ENCODE assay signal across 24 cellular contexts in the genomic region with DNA sequence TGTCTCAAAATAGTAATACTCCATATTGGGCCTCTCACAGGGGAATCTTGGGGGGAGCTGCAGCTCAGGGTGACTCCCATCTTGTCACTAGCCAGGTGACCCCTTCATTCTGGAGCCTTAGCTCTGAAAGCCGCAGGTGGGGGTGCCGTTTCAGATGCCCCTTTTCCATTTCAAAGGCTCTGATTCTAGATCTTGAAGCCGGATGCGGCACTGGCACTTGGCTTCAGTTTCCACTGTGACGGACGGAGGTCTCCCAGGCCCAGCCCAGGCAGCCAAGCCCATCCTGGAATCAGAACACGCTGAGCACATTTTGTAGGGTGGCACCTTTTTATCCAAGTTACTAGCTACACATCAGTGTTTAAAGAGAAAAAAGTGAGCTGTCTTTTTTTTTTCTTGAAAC. TPM values are rescaled to one million over a fixed set of nuclear protein-coding genes. Genes with fewer than 3 reads are reported as not detected.
A peak's percentile ranks its signal among the peaks of the same experiment; 100 is the strongest.
DNase-seq lines count a peak whose midpoint lies in the region; ATAC-seq, FAIRE-seq and TF ChIP-seq lines count a peak whose summit lies in the region.
"Had no signal": no experiment of that assay in that cellular context is flagged by ENCODE, and none has a peak within 500 bp of the region (broad histone marks: within the 10 kb centered on the region; RNA-seq: fewer than 3 reads in every experiment).

No MANE protein-coding gene starts in this region.

- peak overlapping the region in 2 of 11 experiments; percentile 10 to 37; a peak in 1 of 22 replicates for H3K27ac ChIP-seq in BLaER1 treated with 17β-estradiol and CSF1 and Interleukin-3, amounts not matched to agents 10 nM and 100 nM
- H3K27ac ChIP-seq in OCI-LY1 (ENCODE audit: low read depth, low read length, poor library complexity, severe bottlenecking): peak overlapping the region; percentile 96
- H3K27ac ChIP-seq in VCaP: peak overlapping the region; percentile 98

- 0 out of 22 replicates have a peak overlapping the region, but pooled peaks of 2 of the 11 experiments have one; percentile 14 to 30 for H3K9ac ChIP-seq in BLaER1 treated with 17β-estradiol and CSF1 and Interleukin-3, amounts not matched to agents 10 nM and 100 nM
- no peak overlapping the region; the same call in 1 of the 2 replicates for H3K9ac ChIP-seq in OCI-LY1 (ENCODE audit: low read length)

- TF ChIP-seq CTCF in OCI-LY1 (IDR thresholded peaks at IDR 0.05; ENCODE audit: low read length) (no peak), VCaP (conservative IDR thresholded peaks at IDR 0.05) (no peak)

- peaks cover 41% of the 10 kb centered on the region for H3K79me2 ChIP-seq in OCI-LY1 (ENCODE audit: insufficient read depth, low read length)

- H3K4me1 ChIP-seq in BLaER1 treated with 17β-estradiol and CSF1 and Interleukin-3, amounts not matched to agents 10 nM and 100 nM: peaks cover 45 to 100% (median 98%) of the 10 kb centered on the region in 10 experiments
- peaks cover 98% of the 10 kb centered on the region for H3K4me1 ChIP-seq in OCI-LY1 (ENCODE audit: insufficient read depth, low read length, severe bottlenecking)
- H3K4me1 ChIP-seq: Caco-2 had no signal

- no peak overlapping the region for H3K4me3 ChIP-seq in BLaER1 treated with 17β-estradiol and CSF1 and Interleukin-3, amounts not matched to agents 10 nM and 100 nM
- H3K4me3 ChIP-seq in OCI-LY1 (ENCODE audit: low read depth, low read length, poor library complexity, severe bottlenecking): no peak overlapping the region

- peak; percentile 58 for FAIRE-seq in GM12891 (lab: Jason Lieb, UNC)
- FAIRE-seq: A204.1, D721Med, G401.6, GM12892, GM18507, GM19239 had no signal

- no peaks in the 10 kb centered on the region for H3K9me2 ChIP-seq in OCI-LY1 (ENCODE audit: low read depth, low read length)

- H2AFZ ChIP-seq in OCI-LY1 (ENCODE audit: low read length): no peak overlapping the region

- H3F3A ChIP-seq in OCI-LY1 (ENCODE audit: insufficient read depth, low read length): 0 out of 2 replicates have a peak, but pooled peaks cover 3% of the 10 kb centered on the region

- ATAC-seq in GM19397 (IDR thresholded peaks at IDR 0.05; ENCODE audit: unreplicated experiment) (no peak), GM19023 (IDR thresholded peaks at IDR 0.05; ENCODE audit: unreplicated experiment) (no peak)
- ATAC-seq: CD8-positive, alpha-beta T cell had no signal

- no peaks in the 10 kb centered on the region for H3K9me3 ChIP-seq in BLaER1 treated with 17β-estradiol and CSF1 and Interleukin-3, amounts not matched to agents 10 nM and 100 nM (replicated peaks in 1 of 11)
- no peaks in the 10 kb centered on the region for H3K9me3 ChIP-seq in OCI-LY1 (ENCODE audit: low read length)
- H3K9me3 ChIP-seq: BE2C, Caco-2 had no signal

- H3K27me3 ChIP-seq in BLaER1 treated with 17β-estradiol and CSF1 and Interleukin-3, amounts not matched to agents 10 nM and 100 nM: peaks cover 3 to 41% (median 4%) of the 10 kb centered on the region in 11 experiments
- no peaks in the 10 kb centered on the region for H3K27me3 ChIP-seq in OCI-LY1 (ENCODE audit: insufficient read depth, low read length)

- H4K20me1 ChIP-seq in BLaER1 treated with 17β-estradiol and CSF1 and Interleukin-3, amounts not matched to agents 10 nM and 100 nM: peaks cover 0 to 51% (median 3%) of the 10 kb centered on the region in 11 experiments; a peak in 10 of 22 replicates
- H4K20me1 ChIP-seq in OCI-LY1 (ENCODE audit: insufficient read depth, low read length): no peaks in the 10 kb centered on the region

- H3K36me3 ChIP-seq in BLaER1 treated with 17β-estradiol and CSF1 and Interleukin-3, amounts not matched to agents 10 nM and 100 nM: no peaks in the 10 kb centered on the region
- H3K36me3 ChIP-seq in OCI-LY1 (ENCODE audit: insufficient read depth, low read length): peaks cover 15% of the 10 kb centered on the region; the same call in 1 of the 2 replicates
- H3K36me3 ChIP-seq: BE2C had no signal

- peak overlapping the region in 10 of 11 experiments; percentile 54 to 100 (median 99); a peak in 19 of 22 replicates for H3K4me2 ChIP-seq in BLaER1 treated with 17β-estradiol and CSF1 and Interleukin-3, amounts not matched to agents 10 nM and 100 nM
- H3K4me2 ChIP-seq in OCI-LY1 (ENCODE audit: low read length): peak overlapping the region; percentile 54; the same call in 1 of the 2 replicates

- DNase-seq in GM12891 (ENCODE audit: insufficient read length, low spot score): no peak
- no peak for DNase-seq in NCI-H526 treated with DMSO at 0.1 percent for 48 hours (lab: John Stamatoyannopoulos, UW)
- DNase-seq in mesenteric fat pad (ENCODE audit: low spot score): no peak
- DNase-seq: 8988T; ACHN; BE2C; C1 segment of cervical spinal cord; Caco-2; Calu3; CD4-positive, alpha-beta T cell; CD8-positive, alpha-beta T cell; DMS79 treated with DMSO at 0.1 percent for 48 hours had no signal

- no peak for TF ChIP-seq POLR2A in GM12891 (IDR thresholded peaks at IDR 0.05; ENCODE audit: low read depth, low read length)

TF ChIP-seq in GM12891, 5 proteins besides CTCF, POLR2A, EP300 and RAD21:
- TF ChIP-seq POU2F2 (IDR thresholded peaks at IDR 0.05; ENCODE audit: low read depth, low read length) (no peak), PAX5 (IDR thresholded peaks at IDR 0.05; ENCODE audit: insufficient read depth, low read length, severe bottlenecking) (no peak), SPI1 (IDR thresholded peaks at IDR 0.05; ENCODE audit: low read depth, low read length) (no peak), POLR2AphosphoS5 (IDR thresholded peaks at IDR 0.05; ENCODE audit: low read depth, low read length) (no peak), TAF1 (IDR thresholded peaks at IDR 0.05; ENCODE audit: low read depth, low read length) (no peak)
TF ChIP-seq in GM12891: peak in this region for 0.

RNA-seq across cellular contexts. Expression of gene BIK, which starts 6.4 kb away (rescaled TPM):
- 8.7 TPM for polyA plus RNA-seq in GM12891 (2012; ENCODE audit: low read depth, missing spikeins)
- total RNA-seq in mesenteric fat pad: not detected
- polyA plus RNA-seq: AG04450 had no signal

RNA-seq across cellular contexts. Expression of gene MCAT, which starts 26.3 kb away (rescaled TPM):
- 12.8 TPM for polyA plus RNA-seq in GM12891 (2012; ENCODE audit: low read depth, missing spikeins)
- 11.5 TPM for total RNA-seq in mesenteric fat pad

RNA-seq across cellular contexts. Expression of gene TTLL1, which starts 27.7 kb away (rescaled TPM):
- polyA plus RNA-seq in GM12891 (2012; ENCODE audit: low read depth, missing spikeins): 5.2 TPM
- total RNA-seq in mesenteric fat pad: 4.9 TPM

RNA-seq across cellular contexts. Expression of gene TSPO, which starts 34.4 kb away (rescaled TPM):
- 5.6 TPM for polyA plus RNA-seq in GM12891 (2012; ENCODE audit: low read depth, missing spikeins)
- total RNA-seq in mesenteric fat pad: 305 TPM
